1 cellular context compared by ENCODE assay signal in the genomic region with DNA sequence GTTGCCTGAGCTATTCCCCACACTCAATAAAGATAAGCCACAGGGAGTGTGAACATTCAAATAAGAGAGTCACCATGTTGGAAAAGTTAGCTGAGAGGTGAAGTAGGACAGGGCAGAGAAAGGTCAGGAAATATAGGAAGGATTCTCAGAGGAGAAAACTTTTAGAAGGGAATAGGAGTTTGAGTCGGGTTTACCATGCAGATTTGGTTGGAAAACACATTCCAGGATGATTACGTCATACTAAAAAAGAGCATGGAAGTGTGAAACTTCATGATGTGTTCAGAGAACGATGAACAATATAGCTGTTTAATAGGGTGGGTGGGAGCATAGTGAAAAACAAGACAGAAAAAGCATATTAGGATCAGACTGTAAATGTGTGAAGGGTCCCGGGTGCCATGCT.
TF ChIP-seq lines count a peak whose summit lies in the region.

No MANE protein-coding gene starts in this region.

TF ChIP-seq in Ishikawa, 13 proteins besides CTCF, POLR2A, EP300 and RAD21 (continued from another document):
- TF ChIP-seq, protein P1, sequence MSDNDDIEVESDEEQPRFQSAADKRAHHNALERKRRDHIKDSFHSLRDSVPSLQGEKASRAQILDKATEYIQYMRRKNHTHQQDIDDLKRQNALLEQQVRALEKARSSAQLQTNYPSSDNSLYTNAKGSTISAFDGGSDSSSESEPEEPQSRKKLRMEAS (IDR thresholded peaks at IDR 0.05) = no peak
- TF ChIP-seq ZBTB7A (IDR thresholded peaks at IDR 0.05; ENCODE audit: low read depth) = no peak
TF ChIP-seq in Ishikawa: peak in this region for 1.
